In genomic region chr10:11910102-11910501, GRCh38 we compare ENCODE assay signal across 1 cellular context.
TF ChIP-seq lines count a peak whose summit lies in the region.

No MANE protein-coding gene starts in this region.

TF ChIP-seq in H1, 55 proteins besides CTCF, POLR2A, EP300 and RAD21:
- TF ChIP-seq PHF8 (conservative IDR thresholded peaks at IDR 0.05; ENCODE audit: low read depth, low read length) (no peak), RBBP5 (IDR thresholded peaks at IDR 0.05; ENCODE audit: borderline replicate concordance, low read depth, low read length) (no peak), KDM5A (IDR thresholded peaks at IDR 0.05; ENCODE audit: low read length) (no peak), NANOG (IDR thresholded peaks at IDR 0.05; ENCODE audit: insufficient read depth, low read depth, low read length, poor library complexity, severe bottlenecking) (no peak), SP1 (IDR thresholded peaks at IDR 0.05; ENCODE audit: low read depth, low read length) (no peak), NRF1 (IDR thresholded peaks at IDR 0.05; ENCODE audit: low read depth, low read length) (no peak), ZNF274 (IDR thresholded peaks at IDR 0.05; ENCODE audit: borderline replicate concordance, extremely low read depth, low read length) (no peak), CHD1 (IDR thresholded peaks at IDR 0.05; ENCODE audit: low read depth, low read length) (no peak), EZH2 (IDR thresholded peaks at IDR 0.05; ENCODE audit: low read depth, low read length, severe bottlenecking) (no peak), YY1 (IDR thresholded peaks at IDR 0.05; ENCODE audit: low read depth, low read length) (no peak), MAFK (IDR thresholded peaks at IDR 0.05; ENCODE audit: low read depth, low read length) (no peak)
